ENCODE assay signal across 18 cellular contexts in the genomic region with DNA sequence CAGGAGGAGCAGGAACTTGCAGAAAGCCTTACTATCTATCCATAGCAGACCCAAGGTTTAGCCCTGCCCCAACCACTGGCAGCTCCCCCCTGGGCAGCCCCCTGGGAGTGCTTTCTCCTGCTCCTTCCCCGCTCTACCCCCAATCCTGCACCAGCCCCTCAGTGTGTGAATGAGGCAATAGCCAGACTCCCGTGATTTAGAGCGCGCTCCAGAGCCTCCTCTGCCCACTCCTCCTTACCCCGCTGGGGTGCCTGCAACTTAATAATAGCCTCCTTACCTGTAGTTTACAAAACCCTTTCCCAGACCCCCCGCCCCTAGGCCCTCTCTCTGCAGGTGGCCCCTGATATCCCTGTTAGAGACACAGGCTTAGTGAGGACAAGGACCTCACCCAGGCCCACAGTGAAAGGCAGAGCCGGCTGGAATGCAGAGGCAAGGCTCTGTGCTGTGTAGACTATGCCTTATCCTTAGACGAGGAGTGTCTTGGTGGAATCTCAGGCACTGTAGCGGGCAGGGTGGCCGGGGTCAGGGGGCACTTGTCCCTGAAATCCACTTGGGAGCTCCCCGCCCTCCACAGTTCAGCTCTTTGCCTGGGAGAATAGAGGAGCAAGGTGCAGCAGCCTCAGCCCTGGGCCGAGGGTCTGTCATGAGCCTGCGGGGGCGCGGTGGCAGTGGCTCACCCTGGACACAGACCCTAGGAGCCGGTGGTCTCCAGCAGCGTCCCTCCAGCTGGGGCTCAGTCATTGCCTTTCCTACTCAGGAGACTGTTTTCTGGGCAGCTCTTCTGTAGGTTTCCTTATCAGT. TPM values are rescaled to one million over a fixed set of nuclear protein-coding genes. Genes with fewer than 3 reads are reported as not detected.
DNase-seq lines count a peak whose midpoint lies in the region; ATAC-seq and TF ChIP-seq lines count a peak whose summit lies in the region.
"Had no signal": no experiment of that assay in that cellular context is flagged by ENCODE, and none has a peak within 500 bp of the region (broad histone marks: within the 10 kb centered on the region; RNA-seq: fewer than 3 reads in every experiment).

No MANE protein-coding gene starts in this region.

- DNase-seq in activated T-cell treated with anti-CD3 and anti-CD28 coated beads, Interleukin-2, amount 50 U/mL, for 72 hours, result no peak
- no peak for DNase-seq in activated T-cell treated with anti-CD3 and anti-CD28 coated beads, Interleukin-2, amount 50 U/mL, for 1 hour
- no peak for DNase-seq in OCI-LY7 (ENCODE audit: low spot score)
- no peak for DNase-seq in dorsolateral prefrontal cortex
- DNase-seq in stimulated activated naive B cell treated with anti-CD40 and anti-IgM and Interleukin-4, amounts not matched to agents 10 μg/mL and 1 μg/mL and 100 μg/mL, for 72 hours, result no peak
- no peak for DNase-seq in lower leg skin (ENCODE audit: low spot score in 2 of 2)
- no peak for DNase-seq in body of pancreas
- DNase-seq in lower lobe of right lung, result no peak
- DNase-seq: activated CD8-positive, alpha-beta memory T cell treated with anti-CD3 and anti-CD28 coated beads for 24 hours; effector CD8-positive, alpha-beta T cell; kidney glomerular epithelial cell; NCI-H1436 treated with DMSO at 0.1 percent for 48 hours; NCI-H2227 treated with DMSO at 0.1 percent for 48 hours; SIG-M5; stimulated activated CD4-positive, alpha-beta T cell treated with anti-CD3 and anti-CD28 coated beads, Interleukin-4, amount 100 ng/mL, for 24 hours; T1000 had no signal

- H3K79me2 ChIP-seq in OCI-LY7 (ENCODE audit: insufficient read depth, low read depth, low read length), result peaks cover 11% of the 10 kb centered on the region; the same call in 1 of the 2 replicates

- POLR2A ChIA-PET in OCI-LY7 (lab: Charles Lee), result interaction anchor here (0.8 kb wide), 1 partner anchor 9 kb away, joined by 3 read pairs; no protein-coding TSS in a partner anchor

- H3K9me2 ChIP-seq in OCI-LY7 (ENCODE audit: insufficient read depth, low read length), result no peaks in the 10 kb centered on the region

- CTCF ChIA-PET in OCI-LY7 (lab: Charles Lee; ENCODE audit: unreplicated experiment), result interaction anchor here (1.6 kb wide), 1 partner anchor 10 kb away, joined by 4 read pairs; no protein-coding TSS in a partner anchor

- H3K9me3 ChIP-seq in OCI-LY7 (ENCODE audit: low read length) (no peaks in the 10 kb centered on the region), body of pancreas (no peaks in the 10 kb centered on the region), lower lobe of right lung (no peaks in the 10 kb centered on the region)

- peak overlapping the region; percentile 25 to 49 for H3K4me3 Mint-ChIP-seq in activated T-cell treated with anti-CD3 and anti-CD28 coated beads, Interleukin-2, amount 50 U/mL, for 72 hours
- H3K4me3 Mint-ChIP-seq in stimulated activated naive B cell treated with anti-CD40 and anti-IgM and Interleukin-4, amounts not matched to agents 10 μg/mL and 1 μg/mL and 100 μg/mL, for 72 hours, result peak overlapping the region in 1 of 2 donors; percentile 39

- H3K27me3 ChIP-seq in dorsolateral prefrontal cortex (no peaks in the 10 kb centered on the region), body of pancreas (no peaks in the 10 kb centered on the region), lower lobe of right lung (ENCODE audit: low read depth) (no peaks in the 10 kb centered on the region)

- no peak for TF ChIP-seq POLR2A in lower leg skin (IDR thresholded peaks at IDR 0.05)
- no peak for TF ChIP-seq POLR2A in body of pancreas (IDR thresholded peaks at IDR 0.05)

- no peak for ATAC-seq in activated T-cell treated with anti-CD3 and anti-CD28 coated beads, Interleukin-2, amount 50 U/mL, for 72 hours (replicated peaks in 1 of 2)
- no peak for ATAC-seq in stimulated activated naive B cell treated with anti-CD40 and anti-IgM and Interleukin-4, amounts not matched to agents 10 μg/mL and 1 μg/mL and 100 μg/mL, for 72 hours (replicated peaks)
- no peak for ATAC-seq in body of pancreas
- no peak for ATAC-seq in lower lobe of right lung

- H3K9me3 Mint-ChIP-seq in activated T-cell treated with anti-CD3 and anti-CD28 coated beads, Interleukin-2, amount 50 U/mL, for 72 hours, result no peaks in the 10 kb centered on the region
- no peaks in the 10 kb centered on the region for H3K9me3 Mint-ChIP-seq in stimulated activated naive B cell treated with anti-CD40 and anti-IgM and Interleukin-4, amounts not matched to agents 10 μg/mL and 1 μg/mL and 100 μg/mL, for 72 hours

- intact Hi-C loops in OCI-LY7 (cut with micrococcal nuclease; ENCODE audit: unreplicated experiment), result no loop called here
- intact Hi-C loops in dorsolateral prefrontal cortex (cut with DNase I), result no loop called here
- intact Hi-C loops in lower leg skin (cut with DNase I; ENCODE audit: low total_unique reads), result no loop called here
- intact Hi-C loops in body of pancreas (cut with DNase I), result no loop called here
- intact Hi-C loops in lower lobe of right lung (cut with DNase I), result no loop called here

- peaks cover 81% of the 10 kb centered on the region for H3K4me1 Mint-ChIP-seq in activated T-cell treated with anti-CD3 and anti-CD28 coated beads, Interleukin-2, amount 50 U/mL, for 72 hours (ENCODE audit: low read depth)
- H3K4me1 Mint-ChIP-seq in stimulated activated naive B cell treated with anti-CD40 and anti-IgM and Interleukin-4, amounts not matched to agents 10 μg/mL and 1 μg/mL and 100 μg/mL, for 72 hours, result peaks cover 74 to 91% of the 10 kb centered on the region in 2 donors

- H3K27ac Mint-ChIP-seq in activated T-cell treated with anti-CD3 and anti-CD28 coated beads, Interleukin-2, amount 50 U/mL, for 72 hours, result no peak overlapping the region
- H3K27ac Mint-ChIP-seq in stimulated activated naive B cell treated with anti-CD40 and anti-IgM and Interleukin-4, amounts not matched to agents 10 μg/mL and 1 μg/mL and 100 μg/mL, for 72 hours, result peak overlapping the region; percentile 81

- peak overlapping the region; percentile 73 for H3K4me2 ChIP-seq in OCI-LY7 (ENCODE audit: low read length)

- peaks cover 76% of the 10 kb centered on the region for H3K4me1 ChIP-seq in OCI-LY7 (ENCODE audit: insufficient read depth, low read length, poor library complexity, severe bottlenecking)
- H3K4me1 ChIP-seq in body of pancreas, result peaks cover 28% of the 10 kb centered on the region
- peaks cover 25% of the 10 kb centered on the region for H3K4me1 ChIP-seq in lower lobe of right lung

- H3K36me3 ChIP-seq in OCI-LY7 (ENCODE audit: insufficient read depth, low read length), result peaks cover 38% of the 10 kb centered on the region
- no peaks in the 10 kb centered on the region for H3K36me3 ChIP-seq in body of pancreas (replicated peaks in 1 of 2; ENCODE audit: insufficient read depth in 1 of 2, low read depth in 2 of 2)
- no peaks in the 10 kb centered on the region for H3K36me3 ChIP-seq in lower lobe of right lung

- no peaks in the 10 kb centered on the region for H3K27me3 Mint-ChIP-seq in activated T-cell treated with anti-CD3 and anti-CD28 coated beads, Interleukin-2, amount 50 U/mL, for 72 hours (ENCODE audit: low read depth)
- H3K27me3 Mint-ChIP-seq in stimulated activated naive B cell treated with anti-CD40 and anti-IgM and Interleukin-4, amounts not matched to agents 10 μg/mL and 1 μg/mL and 100 μg/mL, for 72 hours, result no peaks in the 10 kb centered on the region

- H3K36me3 Mint-ChIP-seq in activated T-cell treated with anti-CD3 and anti-CD28 coated beads, Interleukin-2, amount 50 U/mL, for 72 hours (ENCODE audit: insufficient read depth in 2 of 2), result peaks cover 0 to 5% of the 10 kb centered on the region in 2 donors
- H3K36me3 Mint-ChIP-seq in stimulated activated naive B cell treated with anti-CD40 and anti-IgM and Interleukin-4, amounts not matched to agents 10 μg/mL and 1 μg/mL and 100 μg/mL, for 72 hours, result peaks cover 13 to 29% of the 10 kb centered on the region in 2 donors

- no peaks in the 10 kb centered on the region for H4K20me1 ChIP-seq in OCI-LY7 (ENCODE audit: insufficient read depth, low read length)

- BruUV-seq in OCI-LY7 (replicated peaks; lab: Mats Ljungman, UMichigan), result no TSS peak

- H3K27ac ChIP-seq in OCI-LY7 (ENCODE audit: low read depth, low read length, poor library complexity, severe bottlenecking) (peak overlapping the region; percentile 12), dorsolateral prefrontal cortex (peak overlapping the region; percentile 65 to 100 (median 98)), body of pancreas (no peak overlapping the region), lower lobe of right lung (no peak overlapping the region)

- 81 to 85% methylated on average over 17 of the region's 17 CpGs for WGBS in lower leg skin, 2 donors
- WGBS in body of pancreas, 2 donors, result 68 to 72% methylated on average over 13 to 17 of the region's 17 CpGs

- H2AFZ ChIP-seq in OCI-LY7 (ENCODE audit: low read length), result no peak overlapping the region

- no peak overlapping the region for H3K4me3 ChIP-seq in OCI-LY7 (ENCODE audit: low read depth, low read length, poor library complexity, severe bottlenecking)
- no peak overlapping the region for H3K4me3 ChIP-seq in dorsolateral prefrontal cortex
- H3K4me3 ChIP-seq in lower leg skin (ENCODE audit: low read depth, poor library complexity, severe bottlenecking), result no peak overlapping the region
- no peak overlapping the region for H3K4me3 ChIP-seq in body of pancreas
- no peak overlapping the region for H3K4me3 ChIP-seq in lower lobe of right lung

- TF ChIP-seq CTCF in OCI-LY7 (conservative IDR thresholded peaks at IDR 0.05; ENCODE audit: low read length) (no peak), dorsolateral prefrontal cortex (IDR thresholded peaks at IDR 0.05 in 54 of 56, conservative IDR thresholded peaks at IDR 0.05 in 2 of 56; ENCODE audit: low read depth in 1 of 56, partially characterized antibody in 56 of 56) (no peak), lower leg skin (IDR thresholded peaks at IDR 0.05) (no peak), body of pancreas (IDR thresholded peaks at IDR 0.05) (no peak), lower lobe of right lung (IDR thresholded peaks at IDR 0.05) (no peak)

RNA-seq across cellular contexts. Expression of gene CARNS1, which starts 4.3 kb away (rescaled TPM):
- 1 to 10 TPM; 3.8 to 5.0 TPM for total RNA-seq in activated T-cell treated with anti-CD3 and anti-CD28 coated beads, Interleukin-2, amount 50 U/mL, for 72 hours
- 0.06 and 0.15 TPM in 2 replicates for total RNA-seq in OCI-LY7 (2014; rRNA removed; shearing (Covaris generic))
- total RNA-seq in OCI-LY7 (2022) (0.21 and 0.41 TPM in 2 replicates), dorsolateral prefrontal cortex (100 to 1,000 TPM in 61 of 120 experiments, 10 to 100 TPM in 59; 10.4 to 647 (median 104) TPM), lower leg skin (1 to 10 TPM in 2 of 4 donors, under 1 TPM in 2; 0.30 to 1.5 (median 1.0) TPM), body of pancreas (1 to 10 TPM; 2.1 to 2.6 TPM), lower lobe of right lung (0.71 TPM)

RNA-seq across cellular contexts. Expression of gene TBC1D10C, which starts 7.3 kb away (rescaled TPM):
- 100 to 1,000 TPM in 1 of 2 donors, 10 to 100 TPM in 1; 93.3 to 120 TPM for total RNA-seq in activated T-cell treated with anti-CD3 and anti-CD28 coated beads, Interleukin-2, amount 50 U/mL, for 72 hours
- 105 and 124 TPM in 2 replicates for total RNA-seq in OCI-LY7 (2014; rRNA removed; shearing (Covaris generic))
- total RNA-seq in OCI-LY7 (2022), result 108 and 117 TPM in 2 replicates
- 1 to 10 TPM in 45 of 120 experiments, under 1 TPM in 67, not detected in 8; 0.11 to 3.6 (median 0.89) TPM for total RNA-seq in dorsolateral prefrontal cortex
- 1 to 10 TPM in 2 of 4 donors, under 1 TPM in 2; 0.71 to 1.3 (median 0.97) TPM for total RNA-seq in lower leg skin
- total RNA-seq in body of pancreas, result 1 to 10 TPM; 1.6 to 4.3 TPM
- 45.3 TPM for total RNA-seq in lower lobe of right lung
- total RNA-seq: bronchial epithelial cell, osteocyte had no signal

RNA-seq across cellular contexts. Expression of gene PPP1CA, which starts 9.5 kb away (rescaled TPM):
- 100 to 1,000 TPM; 211 to 244 TPM for total RNA-seq in activated T-cell treated with anti-CD3 and anti-CD28 coated beads, Interleukin-2, amount 50 U/mL, for 72 hours
- total RNA-seq in OCI-LY7 (2014; rRNA removed; shearing (Covaris generic)), result 248 and 311 TPM in 2 replicates
- total RNA-seq in OCI-LY7 (2022) (210 and 219 TPM in 2 replicates), dorsolateral prefrontal cortex (10 to 100 TPM; 47.4 to 86.5 (median 66.9) TPM), lower leg skin (100 to 1,000 TPM; 101 to 160 (median 143) TPM), body of pancreas (100 to 1,000 TPM in 1 of 2 donors, 10 to 100 TPM in 1; 81.1 to 104 TPM), lower lobe of right lung (144 TPM)

RNA-seq across cellular contexts. Expression of gene RPS6KB2, which starts 17.1 kb away (rescaled TPM):
- total RNA-seq in activated T-cell treated with anti-CD3 and anti-CD28 coated beads, Interleukin-2, amount 50 U/mL, for 72 hours, result 10 to 100 TPM; 55.0 to 56.1 TPM
- total RNA-seq in OCI-LY7 (2014; rRNA removed; shearing (Covaris generic)), result 51.1 and 69.4 TPM in 2 replicates
- total RNA-seq in OCI-LY7 (2022), result 48.3 and 54.9 TPM in 2 replicates
- total RNA-seq in dorsolateral prefrontal cortex, result 10 to 100 TPM; 13.4 to 47.4 (median 28.2) TPM
- total RNA-seq in lower leg skin, result 100 to 1,000 TPM; 154 to 264 (median 203) TPM
- total RNA-seq in body of pancreas, result 10 to 100 TPM; 34.9 to 36.1 TPM
- total RNA-seq in lower lobe of right lung, result 42.1 TPM

RNA-seq across cellular contexts. Expression of gene RAD9A, which starts 19.4 kb away (rescaled TPM):
- total RNA-seq in activated T-cell treated with anti-CD3 and anti-CD28 coated beads, Interleukin-2, amount 50 U/mL, for 72 hours, result 10 to 100 TPM; 36.7 to 41.2 TPM
- 30.1 and 51.0 TPM in 2 replicates for total RNA-seq in OCI-LY7 (2014; rRNA removed; shearing (Covaris generic))
- total RNA-seq in OCI-LY7 (2022) (62.2 and 71.1 TPM in 2 replicates), dorsolateral prefrontal cortex (10 to 100 TPM; 15.9 to 52.4 (median 26.4) TPM), lower leg skin (10 to 100 TPM; 24.9 to 28.5 (median 27.2) TPM), body of pancreas (10 to 100 TPM; 22.6 to 49.4 TPM), lower lobe of right lung (28.9 TPM)

Comparison
In these comparisons a context has a peak if more than half of its experiments do, and no peak if none do; other contexts are left out.
1. H3K27ac ChIP-seq: peak in OCI-LY7 (single experiment) and dorsolateral prefrontal cortex (59 of 59); none in body of pancreas (0 of 4) and lower lobe of right lung (single experiment).